In the genomic region with DNA sequence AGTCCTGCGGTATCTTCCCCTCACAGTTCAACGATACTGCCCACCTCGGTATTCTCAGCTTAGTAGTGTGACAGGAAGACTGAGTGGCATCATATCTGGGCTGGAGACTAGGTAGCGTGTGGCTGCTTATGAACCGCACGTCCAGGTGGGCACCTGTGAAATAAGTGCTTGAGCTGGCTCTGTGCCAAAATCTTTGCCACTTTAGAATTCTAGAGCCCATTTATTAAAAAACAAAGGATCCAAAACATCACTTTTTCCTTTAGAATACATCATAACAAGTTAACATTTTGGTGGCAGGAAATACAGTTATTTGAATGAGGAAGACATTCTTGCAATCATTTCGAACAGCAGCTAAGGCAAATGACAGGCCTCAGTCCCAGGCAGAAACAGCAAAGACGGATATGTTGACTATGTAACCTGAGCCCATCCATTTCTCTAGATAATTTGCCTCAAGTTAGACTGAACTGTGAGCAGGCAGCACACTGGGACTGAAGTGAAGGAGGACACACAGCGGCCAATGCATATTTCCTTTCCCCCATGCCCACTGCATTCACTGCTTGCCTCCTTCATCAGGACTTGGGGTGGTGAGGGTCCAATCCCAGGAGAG, we compare ENCODE assay signal across 13 cellular contexts.
DNase-seq lines count a peak whose midpoint lies in the region; ATAC-seq and TF ChIP-seq lines count a peak whose summit lies in the region.
"Had no signal": no experiment of that assay in that cellular context is flagged by ENCODE, and none has a peak within 500 bp of the region (broad histone marks: within the 10 kb centered on the region; RNA-seq: fewer than 3 reads in every experiment).

No MANE protein-coding gene starts in this region.

- H3K27ac Mint-ChIP-seq in chondrocyte (ENCODE audit: unreplicated experiment): peak overlapping the region; percentile 93
- no peak overlapping the region for H3K27ac Mint-ChIP-seq in activated naive CD8-positive, alpha-beta T cell treated with anti-CD3 and anti-CD28 coated beads, Interleukin-2, amount 50 U/mL, for 24 hours
- H3K27ac Mint-ChIP-seq in CD14-positive monocyte: no peak overlapping the region
- H3K27ac Mint-ChIP-seq: activated CD4-positive, alpha-beta memory T cell treated with anti-CD3 and anti-CD28 coated beads, Interleukin-2, amount 10 ng/mL, durations not matched to agents 7 days and 5 days; activated T-helper 2 cell treated with anti-CD3 and anti-CD28 coated beads, Interferon-gamma antibody, Interleukin-2, Interleukin-4, amounts not matched to agents 10 μg/mL and 5 μg/mL and 100 μg/mL, durations not matched to agents 14 hours and 24 hours and 36 hours had no signal

- H3K27me3 Mint-ChIP-seq in chondrocyte (ENCODE audit: low read depth) (no peaks in the 10 kb centered on the region), CD14-positive monocyte (ENCODE audit: low read depth in 3 of 3) (peaks cover 0 to 2% (median 0%) of the 10 kb centered on the region in 3 donors)
- H3K27me3 Mint-ChIP-seq in activated naive CD8-positive, alpha-beta T cell treated with anti-CD3 and anti-CD28 coated beads, Interleukin-2, amount 50 U/mL, for 24 hours: no peaks in the 10 kb centered on the region

- no peaks in the 10 kb centered on the region for H3K36me3 Mint-ChIP-seq in chondrocyte (ENCODE audit: low read depth)
- peaks cover 25% of the 10 kb centered on the region for H3K36me3 Mint-ChIP-seq in activated naive CD8-positive, alpha-beta T cell treated with anti-CD3 and anti-CD28 coated beads, Interleukin-2, amount 50 U/mL, for 24 hours (ENCODE audit: low read depth)
- H3K36me3 Mint-ChIP-seq in CD14-positive monocyte: peaks cover 3 to 18% of the 10 kb centered on the region in 2 donors

- TF ChIP-seq CTCF in chondrocyte (IDR thresholded peaks at IDR 0.05) (no peak), CD14-positive monocyte (IDR thresholded peaks at IDR 0.05) (no peak)

- DNase-seq in DMS53 (lab: John Stamatoyannopoulos, UW) (peak; percentile 86), NCI-H1436 treated with DMSO at 0.1 percent for 48 hours (lab: John Stamatoyannopoulos, UW) (peak; percentile 77), NCI-H345 treated with DMSO at 0.1 percent for 48 hours (lab: John Stamatoyannopoulos, UW; ENCODE audit: unreplicated experiment) (peak; percentile 33), chondrocyte (ENCODE audit: low spot score) (no peak), CD14-positive monocyte (ENCODE audit: low spot score) (no peak)
- no peak for DNase-seq in activated naive CD8-positive, alpha-beta T cell treated with anti-CD3 and anti-CD28 coated beads, Interleukin-2, amount 50 U/mL, for 24 hours
- DNase-seq: activated CD4-positive, alpha-beta memory T cell treated with anti-CD3 and anti-CD28 coated beads, Interleukin-2, amount 10 ng/mL, durations not matched to agents 7 days and 5 days; ovary; stomach had no signal

- H3K9me3 Mint-ChIP-seq in chondrocyte (ENCODE audit: low read depth) (no peaks in the 10 kb centered on the region), CD14-positive monocyte (no peaks in the 10 kb centered on the region)
- H3K9me3 Mint-ChIP-seq in activated naive CD8-positive, alpha-beta T cell treated with anti-CD3 and anti-CD28 coated beads, Interleukin-2, amount 50 U/mL, for 24 hours: no peaks in the 10 kb centered on the region
- H3K9me3 Mint-ChIP-seq: activated CD4-positive, alpha-beta memory T cell treated with anti-CD3 and anti-CD28 coated beads, Interleukin-2, amount 10 ng/mL, durations not matched to agents 7 days and 5 days; activated T-helper 2 cell treated with anti-CD3 and anti-CD28 coated beads, Interferon-gamma antibody, Interleukin-2, Interleukin-4, amounts not matched to agents 10 μg/mL and 5 μg/mL and 100 μg/mL, durations not matched to agents 14 hours and 24 hours and 36 hours had no signal

- intact Hi-C loops in CD14-positive monocyte (cut with micrococcal nuclease): no loop called here

- H3K4me3 Mint-ChIP-seq in chondrocyte (ENCODE audit: unreplicated experiment) (no peak overlapping the region), CD14-positive monocyte (no peak overlapping the region)
- H3K4me3 Mint-ChIP-seq in activated naive CD8-positive, alpha-beta T cell treated with anti-CD3 and anti-CD28 coated beads, Interleukin-2, amount 50 U/mL, for 24 hours: no peak overlapping the region
- H3K4me3 Mint-ChIP-seq: activated CD4-positive, alpha-beta memory T cell treated with anti-CD3 and anti-CD28 coated beads, Interleukin-2, amount 10 ng/mL, durations not matched to agents 7 days and 5 days had no signal

- peaks cover 47% of the 10 kb centered on the region for H3K4me1 Mint-ChIP-seq in chondrocyte (ENCODE audit: low read depth)
- H3K4me1 Mint-ChIP-seq in activated naive CD8-positive, alpha-beta T cell treated with anti-CD3 and anti-CD28 coated beads, Interleukin-2, amount 50 U/mL, for 24 hours: peaks cover 33% of the 10 kb centered on the region
- H3K4me1 Mint-ChIP-seq in CD14-positive monocyte: peaks cover 12% of the 10 kb centered on the region

- no peak for ATAC-seq in activated naive CD8-positive, alpha-beta T cell treated with anti-CD3 and anti-CD28 coated beads, Interleukin-2, amount 50 U/mL, for 24 hours
- ATAC-seq in GM21381 (IDR thresholded peaks at IDR 0.05; ENCODE audit: unreplicated experiment) (no peak), HG02884 (IDR thresholded peaks at IDR 0.05; ENCODE audit: unreplicated experiment) (no peak)
- ATAC-seq: HCT116 had no signal

Comparison
In these comparisons a context has a peak if more than half of its experiments do, and no peak if none do; other contexts are left out.
1. DNase-seq: peak in DMS53 (single experiment), NCI-H1436 treated with DMSO at 0.1 percent for 48 hours (single experiment) and NCI-H345 treated with DMSO at 0.1 percent for 48 hours (single experiment); none in chondrocyte (single experiment), activated naive CD8-positive, alpha-beta T cell treated with anti-CD3 and anti-CD28 coated beads, Interleukin-2, amount 50 U/mL, for 24 hours (single experiment) and CD14-positive monocyte (single experiment).